ENCODE assay signal across 26 cellular contexts in genomic region chr5:87421307-87421706, GRCh38.
"Had no signal": no experiment of that assay in that cellular context is flagged by ENCODE, and none has a peak within 500 bp of the region (broad histone marks: within the 10 kb centered on the region; RNA-seq: fewer than 3 reads in every experiment).

No MANE protein-coding gene starts in this region.

- H3K27ac Mint-ChIP-seq: activated CD4-positive, alpha-beta T cell treated with anti-CD3 and anti-CD28 coated beads for 36 hours; activated CD8-positive, alpha-beta memory T cell treated with anti-CD3 and anti-CD28 coated beads, Interleukin-2, amount 10 ng/mL, durations not matched to agents 7 days and 5 days; activated CD8-positive, alpha-beta T cell treated with anti-CD3 and anti-CD28 coated beads, Interleukin-2, amount 10 ng/mL, durations not matched to agents 7 days and 5 days; activated naive CD4-positive, alpha-beta T cell treated with anti-CD3 and anti-CD28 coated beads, Interleukin-2, amount 50 U/mL, for 24 hours; activated naive CD8-positive, alpha-beta T cell treated with anti-CD3 and anti-CD28 coated beads, Interleukin-2, amount 50 U/mL, for 24 hours; activated T-helper 2 cell treated with anti-CD3 and anti-CD28 coated beads, Interferon-gamma antibody, Interleukin-2, Interleukin-4, amounts not matched to agents 10 μg/mL and 5 μg/mL and 100 μg/mL, durations not matched to agents 14 hours and 24 hours and 36 hours; immature natural killer cell; memory B cell; natural killer cell; T-cell had no signal

- H3K4me3 ChIP-seq: colonic mucosa, heart left ventricle, skin epidermis, suprapubic skin, tibial nerve had no signal

- H3K4me1 ChIP-seq: colonic mucosa, heart left ventricle, suprapubic skin, tibial nerve had no signal

- H3K9me3 Mint-ChIP-seq: activated naive CD4-positive, alpha-beta T cell treated with anti-CD3 and anti-CD28 coated beads, Interleukin-2, amount 50 U/mL, for 24 hours; activated naive CD8-positive, alpha-beta T cell treated with anti-CD3 and anti-CD28 coated beads, Interleukin-2, amount 50 U/mL, for 24 hours; activated T-helper 2 cell treated with anti-CD3 and anti-CD28 coated beads, Interferon-gamma antibody, Interleukin-2, Interleukin-4, amounts not matched to agents 10 μg/mL and 5 μg/mL and 100 μg/mL, durations not matched to agents 14 hours and 24 hours and 36 hours; immature natural killer cell; memory B cell; natural killer cell; T-cell had no signal

- H3K36me3 ChIP-seq: colonic mucosa, heart left ventricle, suprapubic skin, tibial nerve had no signal

- H3K36me3 Mint-ChIP-seq: activated CD8-positive, alpha-beta memory T cell treated with anti-CD3 and anti-CD28 coated beads, Interleukin-2, amount 10 ng/mL, durations not matched to agents 7 days and 5 days; activated naive CD4-positive, alpha-beta T cell treated with anti-CD3 and anti-CD28 coated beads, Interleukin-2, amount 50 U/mL, for 24 hours; immature natural killer cell; memory B cell; natural killer cell; T-cell had no signal

- ATAC-seq: activated CD4-positive, alpha-beta T cell treated with anti-CD3 and anti-CD28 coated beads for 36 hours; activated CD8-positive, alpha-beta memory T cell treated with anti-CD3 and anti-CD28 coated beads, Interleukin-2, amount 10 ng/mL, durations not matched to agents 7 days and 5 days; activated CD8-positive, alpha-beta T cell treated with anti-CD3 and anti-CD28 coated beads, Interleukin-2, amount 10 ng/mL, durations not matched to agents 7 days and 5 days; activated naive CD8-positive, alpha-beta T cell treated with anti-CD3 and anti-CD28 coated beads, Interleukin-2, amount 50 U/mL, for 24 hours; heart left ventricle; natural killer cell; right cardiac atrium; T-cell had no signal

- H3K27ac ChIP-seq: colonic mucosa, heart left ventricle, skin epidermis, suprapubic skin, tibial nerve had no signal

- DNase-seq: activated CD4-positive, alpha-beta T cell treated with anti-CD3 and anti-CD28 coated beads for 36 hours; activated CD4-positive, CD25-positive, alpha-beta regulatory T cell; activated CD8-positive, alpha-beta memory T cell treated with anti-CD3 and anti-CD28 coated beads, Interleukin-2, amount 10 ng/mL, durations not matched to agents 7 days and 5 days; activated CD8-positive, alpha-beta T cell treated with anti-CD3 and anti-CD28 coated beads, Interleukin-2, amount 10 ng/mL, durations not matched to agents 7 days and 5 days; activated naive CD8-positive, alpha-beta T cell treated with anti-CD3 and anti-CD28 coated beads, Interleukin-2, amount 50 U/mL, for 24 hours; activated T-cell treated with anti-CD3 and anti-CD28 coated beads, Interleukin-2, amount 50 U/mL, for 48 hours; amygdala; colonic mucosa; effector CD8-positive, alpha-beta T cell; erythroblast; foreskin fibroblast; heart left ventricle; hypothalamus; immature natural killer cell; natural killer cell; posterior cingulate gyrus; right cardiac atrium; stimulated activated naive CD4-positive, alpha-beta T cell; T-cell had no signal

- FAIRE-seq: endometrium had no signal

- H3K4me3 Mint-ChIP-seq: activated CD4-positive, alpha-beta T cell treated with anti-CD3 and anti-CD28 coated beads for 36 hours; activated CD8-positive, alpha-beta memory T cell treated with anti-CD3 and anti-CD28 coated beads, Interleukin-2, amount 10 ng/mL, durations not matched to agents 7 days and 5 days; activated CD8-positive, alpha-beta T cell treated with anti-CD3 and anti-CD28 coated beads, Interleukin-2, amount 10 ng/mL, durations not matched to agents 7 days and 5 days; activated naive CD4-positive, alpha-beta T cell treated with anti-CD3 and anti-CD28 coated beads, Interleukin-2, amount 50 U/mL, for 24 hours; activated naive CD8-positive, alpha-beta T cell treated with anti-CD3 and anti-CD28 coated beads, Interleukin-2, amount 50 U/mL, for 24 hours; immature natural killer cell; memory B cell; natural killer cell; T-cell had no signal

- H3K27me3 ChIP-seq: colonic mucosa, heart left ventricle, suprapubic skin, tibial nerve had no signal

- H3K9me3 ChIP-seq: colonic mucosa, heart left ventricle, suprapubic skin, tibial nerve had no signal

- H3K27me3 Mint-ChIP-seq: activated CD4-positive, alpha-beta T cell treated with anti-CD3 and anti-CD28 coated beads for 36 hours; activated CD8-positive, alpha-beta memory T cell treated with anti-CD3 and anti-CD28 coated beads, Interleukin-2, amount 10 ng/mL, durations not matched to agents 7 days and 5 days; activated naive CD4-positive, alpha-beta T cell treated with anti-CD3 and anti-CD28 coated beads, Interleukin-2, amount 50 U/mL, for 24 hours had no signal

- H3K4me1 Mint-ChIP-seq: activated CD8-positive, alpha-beta memory T cell treated with anti-CD3 and anti-CD28 coated beads, Interleukin-2, amount 10 ng/mL, durations not matched to agents 7 days and 5 days; activated naive CD4-positive, alpha-beta T cell treated with anti-CD3 and anti-CD28 coated beads, Interleukin-2, amount 50 U/mL, for 24 hours; activated naive CD8-positive, alpha-beta T cell treated with anti-CD3 and anti-CD28 coated beads, Interleukin-2, amount 50 U/mL, for 24 hours; immature natural killer cell; memory B cell; natural killer cell; T-cell had no signal
